In the genomic region with DNA sequence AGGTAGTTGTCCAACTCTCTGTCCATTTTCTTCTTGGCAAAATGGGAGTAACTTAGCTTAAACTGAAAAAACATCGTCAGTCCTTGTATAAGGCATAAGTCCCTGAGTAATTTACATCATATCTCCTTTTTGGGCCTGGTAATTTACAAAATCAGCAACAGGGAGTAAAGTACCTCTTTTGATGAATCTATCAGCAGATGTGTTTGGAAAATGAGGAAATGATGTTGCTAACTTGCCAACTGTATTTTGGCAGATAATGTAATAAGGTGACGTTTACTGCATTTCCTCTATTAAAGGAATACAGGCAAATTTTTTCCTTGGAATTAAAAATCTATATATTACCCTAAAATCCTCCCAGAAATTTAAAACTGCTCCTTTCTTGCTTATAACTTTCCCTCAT, we compare ENCODE assay signal across 16 cellular contexts. TPM values are rescaled to one million over a fixed set of nuclear protein-coding genes. Genes with fewer than 3 reads are reported as not detected.
DNase-seq lines count a peak whose midpoint lies in the region; ATAC-seq lines count a peak whose summit lies in the region.
"Had no signal": no experiment of that assay in that cellular context is flagged by ENCODE, and none has a peak within 500 bp of the region (broad histone marks: within the 10 kb centered on the region; RNA-seq: fewer than 3 reads in every experiment).

No MANE protein-coding gene starts in this region.

- no peak overlapping the region for H3K4me3 Mint-ChIP-seq in activated naive CD4-positive, alpha-beta T cell treated with anti-CD3 and anti-CD28 coated beads for 36 hours
- no peak overlapping the region for H3K4me3 Mint-ChIP-seq in dendritic cell treated with granulocyte-macrophage colony-stimulating factor and Interleukin-4, amounts not matched to agents 40 ng/mL and 50 ng/mL, for 4 days
- no peak overlapping the region for H3K4me3 Mint-ChIP-seq in stimulated activated naive B cell treated with anti-CD40 and anti-IgM and Interleukin-4, amounts not matched to agents 10 μg/mL and 1 μg/mL and 100 μg/mL, for 72 hours

- no peak for DNase-seq in activated naive CD4-positive, alpha-beta T cell treated with anti-CD3 and anti-CD28 coated beads for 36 hours
- no peak for DNase-seq in activated naive CD4-positive, alpha-beta T cell treated with anti-CD3 and anti-CD28 coated beads, Interleukin-2, amount 50 U/mL, for 16 hours
- DNase-seq in NOMO-1 treated with DMSO at 0.1 percent for 48 hours (lab: John Stamatoyannopoulos, UW; ENCODE audit: unreplicated experiment) (peak; percentile 72), NCI-H2081 treated with DMSO at 0.1 percent for 48 hours (lab: John Stamatoyannopoulos, UW) (no peak), NCI-H446 treated with DMSO at 0.1 percent for 48 hours (lab: John Stamatoyannopoulos, UW) (no peak), HPDE6-E6E7 (ENCODE audit: extremely low spot score) (no peak)
- no peak for DNase-seq in stimulated activated naive B cell treated with anti-CD40 and anti-IgM and Interleukin-4, amounts not matched to agents 10 μg/mL and 1 μg/mL and 100 μg/mL, for 72 hours
- DNase-seq: adrenal gland, heart left ventricle, left cardiac atrium, NCI-H2081, NCI-H748 treated with DMSO at 0.1 percent for 48 hours had no signal

- ATAC-seq in stimulated activated naive B cell treated with anti-CD40 and anti-IgM and Interleukin-4, amounts not matched to agents 10 μg/mL and 1 μg/mL and 100 μg/mL, for 72 hours (replicated peaks): no peak
- ATAC-seq: HCT116, left cardiac atrium, Right ventricle myocardium inferior had no signal

- peaks cover 21% of the 10 kb centered on the region for H3K36me3 Mint-ChIP-seq in activated naive CD4-positive, alpha-beta T cell treated with anti-CD3 and anti-CD28 coated beads for 36 hours (ENCODE audit: low read depth)
- peaks cover 7% of the 10 kb centered on the region for H3K36me3 Mint-ChIP-seq in dendritic cell treated with granulocyte-macrophage colony-stimulating factor and Interleukin-4, amounts not matched to agents 40 ng/mL and 50 ng/mL, for 4 days (ENCODE audit: low read depth)
- H3K36me3 Mint-ChIP-seq in stimulated activated naive B cell treated with anti-CD40 and anti-IgM and Interleukin-4, amounts not matched to agents 10 μg/mL and 1 μg/mL and 100 μg/mL, for 72 hours: peaks cover 27 to 47% of the 10 kb centered on the region in 2 donors

- peak overlapping the region; percentile 76 for H3K27ac Mint-ChIP-seq in activated naive CD4-positive, alpha-beta T cell treated with anti-CD3 and anti-CD28 coated beads for 36 hours
- peak overlapping the region; percentile 87 for H3K27ac Mint-ChIP-seq in dendritic cell treated with granulocyte-macrophage colony-stimulating factor and Interleukin-4, amounts not matched to agents 40 ng/mL and 50 ng/mL, for 4 days
- peak overlapping the region; percentile 82 for H3K27ac Mint-ChIP-seq in stimulated activated naive B cell treated with anti-CD40 and anti-IgM and Interleukin-4, amounts not matched to agents 10 μg/mL and 1 μg/mL and 100 μg/mL, for 72 hours
- H3K27ac Mint-ChIP-seq: progenitor cell of endocrine pancreas had no signal

- H3K4me1 Mint-ChIP-seq in activated naive CD4-positive, alpha-beta T cell treated with anti-CD3 and anti-CD28 coated beads for 36 hours (ENCODE audit: low read depth): peaks cover 87% of the 10 kb centered on the region
- peaks cover 75% of the 10 kb centered on the region for H3K4me1 Mint-ChIP-seq in dendritic cell treated with granulocyte-macrophage colony-stimulating factor and Interleukin-4, amounts not matched to agents 40 ng/mL and 50 ng/mL, for 4 days (ENCODE audit: low read depth)
- H3K4me1 Mint-ChIP-seq in stimulated activated naive B cell treated with anti-CD40 and anti-IgM and Interleukin-4, amounts not matched to agents 10 μg/mL and 1 μg/mL and 100 μg/mL, for 72 hours: peaks cover 60 to 83% of the 10 kb centered on the region in 2 donors

- H3K9me3 Mint-ChIP-seq in activated naive CD4-positive, alpha-beta T cell treated with anti-CD3 and anti-CD28 coated beads for 36 hours: no peaks in the 10 kb centered on the region
- no peaks in the 10 kb centered on the region for H3K9me3 Mint-ChIP-seq in dendritic cell treated with granulocyte-macrophage colony-stimulating factor and Interleukin-4, amounts not matched to agents 40 ng/mL and 50 ng/mL, for 4 days
- H3K9me3 Mint-ChIP-seq in stimulated activated naive B cell treated with anti-CD40 and anti-IgM and Interleukin-4, amounts not matched to agents 10 μg/mL and 1 μg/mL and 100 μg/mL, for 72 hours: peaks cover 2 to 3% of the 10 kb centered on the region in 2 donors

- no peaks in the 10 kb centered on the region for H3K27me3 Mint-ChIP-seq in activated naive CD4-positive, alpha-beta T cell treated with anti-CD3 and anti-CD28 coated beads for 36 hours (ENCODE audit: low read depth)
- H3K27me3 Mint-ChIP-seq in dendritic cell treated with granulocyte-macrophage colony-stimulating factor and Interleukin-4, amounts not matched to agents 40 ng/mL and 50 ng/mL, for 4 days: no peaks in the 10 kb centered on the region
- H3K27me3 Mint-ChIP-seq in stimulated activated naive B cell treated with anti-CD40 and anti-IgM and Interleukin-4, amounts not matched to agents 10 μg/mL and 1 μg/mL and 100 μg/mL, for 72 hours: no peaks in the 10 kb centered on the region
- H3K27me3 Mint-ChIP-seq: progenitor cell of endocrine pancreas had no signal

- CTCF ChIA-PET in activated naive CD4-positive, alpha-beta T cell treated with anti-CD3 and anti-CD28 coated beads for 36 hours (lab: Charles Lee): interaction anchor here (0.7 to 1.3 kb wide), 6 partner anchors 14 to 107 kb away, joined by 3 to 5 read pairs (median 4); no protein-coding TSS in a partner anchor

- intact Hi-C loops in activated naive CD4-positive, alpha-beta T cell treated with anti-CD3 and anti-CD28 coated beads for 36 hours (cut with micrococcal nuclease): no loop called here
- intact Hi-C loops in dendritic cell treated with granulocyte-macrophage colony-stimulating factor and Interleukin-4, amounts not matched to agents 40 ng/mL and 50 ng/mL, for 4 days (cut with micrococcal nuclease): no loop called here

RNA-seq across cellular contexts. Expression of a gene that starts 29.2 kb away (rescaled TPM):
- 100 to 1,000 TPM in 1 of 2 experiments, 10 to 100 TPM in 1; 87.8 to 101 TPM for total RNA-seq in activated naive CD4-positive, alpha-beta T cell treated with anti-CD3 and anti-CD28 coated beads for 36 hours
